1 cellular context compared by ENCODE assay signal in the genomic region with DNA sequence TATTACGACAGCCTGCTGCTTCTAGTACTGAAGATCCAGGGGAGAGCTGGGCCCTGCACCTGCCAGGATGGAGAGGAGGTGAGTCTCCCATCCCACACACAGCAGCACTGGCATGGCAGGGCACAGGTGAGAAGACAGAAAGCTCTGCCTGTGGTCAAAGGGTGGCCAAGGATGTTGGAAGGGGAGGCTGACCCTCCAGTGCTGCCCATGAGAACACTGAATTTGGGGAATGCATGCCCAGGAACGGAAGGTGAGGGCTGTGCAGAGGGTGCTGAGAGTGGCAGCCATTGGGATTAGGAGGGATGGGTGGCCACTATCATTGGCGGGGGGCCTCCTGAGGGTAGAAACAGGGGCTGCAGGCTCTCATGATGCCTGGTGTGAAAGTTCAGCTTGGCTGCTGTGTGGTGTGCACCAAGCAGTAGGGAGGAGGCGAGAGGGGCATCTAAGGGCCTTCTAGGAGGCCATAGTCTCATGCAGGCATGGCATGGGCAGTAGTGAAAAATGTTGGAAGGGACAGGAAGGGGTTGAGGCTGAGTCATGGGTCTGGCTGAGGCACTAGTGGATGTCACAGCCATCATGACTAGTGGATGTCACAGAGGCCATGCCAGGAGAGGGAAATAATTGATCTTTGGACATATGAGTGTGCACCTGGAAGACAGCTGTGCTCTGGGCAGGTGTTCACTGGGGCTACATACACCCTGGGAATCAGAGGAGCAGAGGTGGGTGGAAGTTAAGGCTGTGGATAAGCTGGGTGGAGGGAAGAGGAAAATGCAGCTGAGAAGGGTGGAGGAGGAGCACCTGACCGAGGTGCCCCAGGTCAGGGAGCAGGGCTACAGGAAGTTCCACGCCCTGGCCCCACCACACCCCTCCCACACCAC.
A peak's percentile ranks its signal among the peaks of the same experiment; 100 is the strongest.
TF ChIP-seq lines count a peak whose summit lies in the region.

No MANE protein-coding gene starts in this region.

TF ChIP-seq in K562, 482 proteins besides CTCF, POLR2A, EP300 and RAD21 (continued from another document):
- TF ChIP-seq, protein P1, sequence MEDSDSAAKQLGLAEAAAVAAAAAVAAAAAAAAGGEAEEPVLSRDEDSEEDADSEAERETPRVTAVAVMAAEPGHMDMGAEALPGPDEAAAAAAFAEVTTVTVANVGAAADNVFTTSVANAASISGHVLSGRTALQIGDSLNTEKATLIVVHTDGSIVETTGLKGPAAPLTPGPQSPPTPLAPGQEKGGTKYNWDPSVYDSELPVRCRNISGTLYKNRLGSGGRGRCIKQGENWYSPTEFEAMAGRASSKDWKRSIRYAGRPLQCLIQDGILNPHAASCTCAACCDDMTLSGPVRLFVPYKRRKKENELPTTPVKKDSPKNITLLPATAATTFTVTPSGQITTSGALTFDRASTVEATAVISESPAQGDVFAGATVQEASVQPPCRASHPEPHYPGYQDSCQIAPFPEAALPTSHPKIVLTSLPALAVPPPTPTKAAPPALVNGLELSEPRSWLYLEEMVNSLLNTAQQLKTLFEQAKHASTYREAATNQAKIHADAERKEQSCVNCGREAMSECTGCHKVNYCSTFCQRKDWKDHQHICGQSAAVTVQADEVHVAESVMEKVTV (CRISPR knock-in tag; IDR thresholded peaks at IDR 0.05) = no peak
- TF ChIP-seq XRCC5 (IDR thresholded peaks at IDR 0.05; ENCODE audit: low read depth, low read length) (0 out of 2 replicates have a peak, but pooled peaks have one; percentile 17), EP400 (IDR thresholded peaks at IDR 0.05) (no peak), PHB (CRISPR knock-in tag; IDR thresholded peaks at IDR 0.05) (no peak), RHOXF2B (CRISPR knock-in tag; conservative IDR thresholded peaks at IDR 0.05) (0 out of 2 replicates have a peak, but pooled peaks have one; percentile 36), FOXP1 (CRISPR knock-in tag; IDR thresholded peaks at IDR 0.05) (0 out of 2 replicates have a peak, but pooled peaks have one; percentile 27), HDAC6 (IDR thresholded peaks at IDR 0.05; ENCODE audit: low read depth, low read length) (0 out of 2 replicates have a peak, but pooled peaks have one; percentile 45), ZNF717 (CRISPR knock-in tag; IDR thresholded peaks at IDR 0.05) (no peak), ZNF134 (CRISPR knock-in tag; conservative IDR thresholded peaks at IDR 0.05) (0 out of 2 replicates have a peak, but pooled peaks have one; percentile 28), FOXA3 (CRISPR knock-in tag; conservative IDR thresholded peaks at IDR 0.05 in 1 of 2, IDR thresholded peaks at IDR 0.05 in 1 of 2) (peak in 1 of 2 experiments; percentile 10; a peak in 1 of 4 replicates), ELF4 (CRISPR knock-in tag; IDR thresholded peaks at IDR 0.05) (peak; percentile 51; the same call in 1 of the 2 replicates), PHF20 (IDR thresholded peaks at IDR 0.05; ENCODE audit: partially characterized antibody) (no peak), HEY1 (CRISPR knock-in tag; IDR thresholded peaks at IDR 0.05; ENCODE audit: borderline replicate concordance) (no peak), SRSF1 (IDR thresholded peaks at IDR 0.05; ENCODE audit: low read depth, low read length) (no peak)
- TF ChIP-seq, protein P2, sequence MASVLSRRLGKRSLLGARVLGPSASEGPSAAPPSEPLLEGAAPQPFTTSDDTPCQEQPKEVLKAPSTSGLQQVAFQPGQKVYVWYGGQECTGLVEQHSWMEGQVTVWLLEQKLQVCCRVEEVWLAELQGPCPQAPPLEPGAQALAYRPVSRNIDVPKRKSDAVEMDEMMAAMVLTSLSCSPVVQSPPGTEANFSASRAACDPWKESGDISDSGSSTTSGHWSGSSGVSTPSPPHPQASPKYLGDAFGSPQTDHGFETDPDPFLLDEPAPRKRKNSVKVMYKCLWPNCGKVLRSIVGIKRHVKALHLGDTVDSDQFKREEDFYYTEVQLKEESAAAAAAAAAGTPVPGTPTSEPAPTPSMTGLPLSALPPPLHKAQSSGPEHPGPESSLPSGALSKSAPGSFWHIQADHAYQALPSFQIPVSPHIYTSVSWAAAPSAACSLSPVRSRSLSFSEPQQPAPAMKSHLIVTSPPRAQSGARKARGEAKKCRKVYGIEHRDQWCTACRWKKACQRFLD (CRISPR knock-in tag; IDR thresholded peaks at IDR 0.05) = 0 out of 2 replicates have a peak, but pooled peaks have one; percentile 26
- TF ChIP-seq, protein P3, sequence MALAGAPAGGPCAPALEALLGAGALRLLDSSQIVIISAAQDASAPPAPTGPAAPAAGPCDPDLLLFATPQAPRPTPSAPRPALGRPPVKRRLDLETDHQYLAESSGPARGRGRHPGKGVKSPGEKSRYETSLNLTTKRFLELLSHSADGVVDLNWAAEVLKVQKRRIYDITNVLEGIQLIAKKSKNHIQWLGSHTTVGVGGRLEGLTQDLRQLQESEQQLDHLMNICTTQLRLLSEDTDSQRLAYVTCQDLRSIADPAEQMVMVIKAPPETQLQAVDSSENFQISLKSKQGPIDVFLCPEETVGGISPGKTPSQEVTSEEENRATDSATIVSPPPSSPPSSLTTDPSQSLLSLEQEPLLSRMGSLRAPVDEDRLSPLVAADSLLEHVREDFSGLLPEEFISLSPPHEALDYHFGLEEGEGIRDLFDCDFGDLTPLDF (CRISPR knock-in tag; IDR thresholded peaks at IDR 0.05) = peak; percentile 23; the same call in 1 of the 2 replicates
- TF ChIP-seq, protein P4, sequence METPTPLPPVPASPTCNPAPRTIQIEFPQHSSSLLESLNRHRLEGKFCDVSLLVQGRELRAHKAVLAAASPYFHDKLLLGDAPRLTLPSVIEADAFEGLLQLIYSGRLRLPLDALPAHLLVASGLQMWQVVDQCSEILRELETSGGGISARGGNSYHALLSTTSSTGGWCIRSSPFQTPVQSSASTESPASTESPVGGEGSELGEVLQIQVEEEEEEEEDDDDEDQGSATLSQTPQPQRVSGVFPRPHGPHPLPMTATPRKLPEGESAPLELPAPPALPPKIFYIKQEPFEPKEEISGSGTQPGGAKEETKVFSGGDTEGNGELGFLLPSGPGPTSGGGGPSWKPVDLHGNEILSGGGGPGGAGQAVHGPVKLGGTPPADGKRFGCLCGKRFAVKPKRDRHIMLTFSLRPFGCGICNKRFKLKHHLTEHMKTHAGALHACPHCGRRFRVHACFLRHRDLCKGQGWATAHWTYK (CRISPR knock-in tag; IDR thresholded peaks at IDR 0.05) = no peak
- TF ChIP-seq, protein P5, sequence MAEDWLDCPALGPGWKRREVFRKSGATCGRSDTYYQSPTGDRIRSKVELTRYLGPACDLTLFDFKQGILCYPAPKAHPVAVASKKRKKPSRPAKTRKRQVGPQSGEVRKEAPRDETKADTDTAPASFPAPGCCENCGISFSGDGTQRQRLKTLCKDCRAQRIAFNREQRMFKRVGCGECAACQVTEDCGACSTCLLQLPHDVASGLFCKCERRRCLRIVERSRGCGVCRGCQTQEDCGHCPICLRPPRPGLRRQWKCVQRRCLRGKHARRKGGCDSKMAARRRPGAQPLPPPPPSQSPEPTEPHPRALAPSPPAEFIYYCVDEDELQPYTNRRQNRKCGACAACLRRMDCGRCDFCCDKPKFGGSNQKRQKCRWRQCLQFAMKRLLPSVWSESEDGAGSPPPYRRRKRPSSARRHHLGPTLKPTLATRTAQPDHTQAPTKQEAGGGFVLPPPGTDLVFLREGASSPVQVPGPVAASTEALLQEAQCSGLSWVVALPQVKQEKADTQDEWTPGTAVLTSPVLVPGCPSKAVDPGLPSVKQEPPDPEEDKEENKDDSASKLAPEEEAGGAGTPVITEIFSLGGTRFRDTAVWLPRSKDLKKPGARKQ (CRISPR knock-in tag; IDR thresholded peaks at IDR 0.05) = no peak
- TF ChIP-seq, protein P6, sequence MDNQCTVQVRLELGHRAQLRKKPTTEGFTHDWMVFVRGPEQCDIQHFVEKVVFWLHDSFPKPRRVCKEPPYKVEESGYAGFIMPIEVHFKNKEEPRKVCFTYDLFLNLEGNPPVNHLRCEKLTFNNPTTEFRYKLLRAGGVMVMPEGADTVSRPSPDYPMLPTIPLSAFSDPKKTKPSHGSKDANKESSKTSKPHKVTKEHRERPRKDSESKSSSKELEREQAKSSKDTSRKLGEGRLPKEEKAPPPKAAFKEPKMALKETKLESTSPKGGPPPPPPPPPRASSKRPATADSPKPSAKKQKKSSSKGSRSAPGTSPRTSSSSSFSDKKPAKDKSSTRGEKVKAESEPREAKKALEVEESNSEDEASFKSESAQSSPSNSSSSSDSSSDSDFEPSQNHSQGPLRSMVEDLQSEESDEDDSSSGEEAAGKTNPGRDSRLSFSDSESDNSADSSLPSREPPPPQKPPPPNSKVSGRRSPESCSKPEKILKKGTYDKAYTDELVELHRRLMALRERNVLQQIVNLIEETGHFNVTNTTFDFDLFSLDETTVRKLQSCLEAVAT (IDR thresholded peaks at IDR 0.05) = no peak
- TF ChIP-seq, protein P7, sequence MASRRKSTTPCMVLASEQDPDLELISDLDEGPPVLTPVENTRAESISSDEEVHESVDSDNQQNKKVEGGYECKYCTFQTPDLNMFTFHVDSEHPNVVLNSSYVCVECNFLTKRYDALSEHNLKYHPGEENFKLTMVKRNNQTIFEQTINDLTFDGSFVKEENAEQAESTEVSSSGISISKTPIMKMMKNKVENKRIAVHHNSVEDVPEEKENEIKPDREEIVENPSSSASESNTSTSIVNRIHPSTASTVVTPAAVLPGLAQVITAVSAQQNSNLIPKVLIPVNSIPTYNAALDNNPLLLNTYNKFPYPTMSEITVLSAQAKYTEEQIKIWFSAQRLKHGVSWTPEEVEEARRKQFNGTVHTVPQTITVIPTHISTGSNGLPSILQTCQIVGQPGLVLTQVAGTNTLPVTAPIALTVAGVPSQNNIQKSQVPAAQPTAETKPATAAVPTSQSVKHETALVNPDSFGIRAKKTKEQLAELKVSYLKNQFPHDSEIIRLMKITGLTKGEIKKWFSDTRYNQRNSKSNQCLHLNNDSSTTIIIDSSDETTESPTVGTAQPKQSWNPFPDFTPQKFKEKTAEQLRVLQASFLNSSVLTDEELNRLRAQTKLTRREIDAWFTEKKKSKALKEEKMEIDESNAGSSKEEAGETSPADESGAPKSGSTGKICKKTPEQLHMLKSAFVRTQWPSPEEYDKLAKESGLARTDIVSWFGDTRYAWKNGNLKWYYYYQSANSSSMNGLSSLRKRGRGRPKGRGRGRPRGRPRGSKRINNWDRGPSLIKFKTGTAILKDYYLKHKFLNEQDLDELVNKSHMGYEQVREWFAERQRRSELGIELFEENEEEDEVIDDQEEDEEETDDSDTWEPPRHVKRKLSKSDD (conservative IDR thresholded peaks at IDR 0.05; ENCODE audit: low read length) = no peak
- TF ChIP-seq, protein P8, sequence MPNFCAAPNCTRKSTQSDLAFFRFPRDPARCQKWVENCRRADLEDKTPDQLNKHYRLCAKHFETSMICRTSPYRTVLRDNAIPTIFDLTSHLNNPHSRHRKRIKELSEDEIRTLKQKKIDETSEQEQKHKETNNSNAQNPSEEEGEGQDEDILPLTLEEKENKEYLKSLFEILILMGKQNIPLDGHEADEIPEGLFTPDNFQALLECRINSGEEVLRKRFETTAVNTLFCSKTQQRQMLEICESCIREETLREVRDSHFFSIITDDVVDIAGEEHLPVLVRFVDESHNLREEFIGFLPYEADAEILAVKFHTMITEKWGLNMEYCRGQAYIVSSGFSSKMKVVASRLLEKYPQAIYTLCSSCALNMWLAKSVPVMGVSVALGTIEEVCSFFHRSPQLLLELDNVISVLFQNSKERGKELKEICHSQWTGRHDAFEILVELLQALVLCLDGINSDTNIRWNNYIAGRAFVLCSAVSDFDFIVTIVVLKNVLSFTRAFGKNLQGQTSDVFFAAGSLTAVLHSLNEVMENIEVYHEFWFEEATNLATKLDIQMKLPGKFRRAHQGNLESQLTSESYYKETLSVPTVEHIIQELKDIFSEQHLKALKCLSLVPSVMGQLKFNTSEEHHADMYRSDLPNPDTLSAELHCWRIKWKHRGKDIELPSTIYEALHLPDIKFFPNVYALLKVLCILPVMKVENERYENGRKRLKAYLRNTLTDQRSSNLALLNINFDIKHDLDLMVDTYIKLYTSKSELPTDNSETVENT (CRISPR knock-in tag; IDR thresholded peaks at IDR 0.05) = peak; percentile 17; the same call in 1 of the 2 replicates
- TF ChIP-seq, protein P9, sequence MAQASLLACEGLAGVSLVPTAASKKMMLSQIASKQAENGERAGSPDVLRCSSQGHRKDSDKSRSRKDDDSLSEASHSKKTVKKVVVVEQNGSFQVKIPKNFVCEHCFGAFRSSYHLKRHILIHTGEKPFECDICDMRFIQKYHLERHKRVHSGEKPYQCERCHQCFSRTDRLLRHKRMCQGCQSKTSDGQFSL (CRISPR knock-in tag; IDR thresholded peaks at IDR 0.05) = 0 out of 2 replicates have a peak, but pooled peaks have one; percentile 13
- TF ChIP-seq, protein P9 (tag; IDR thresholded peaks at IDR 0.05) = no peak
- TF ChIP-seq, protein P10, sequence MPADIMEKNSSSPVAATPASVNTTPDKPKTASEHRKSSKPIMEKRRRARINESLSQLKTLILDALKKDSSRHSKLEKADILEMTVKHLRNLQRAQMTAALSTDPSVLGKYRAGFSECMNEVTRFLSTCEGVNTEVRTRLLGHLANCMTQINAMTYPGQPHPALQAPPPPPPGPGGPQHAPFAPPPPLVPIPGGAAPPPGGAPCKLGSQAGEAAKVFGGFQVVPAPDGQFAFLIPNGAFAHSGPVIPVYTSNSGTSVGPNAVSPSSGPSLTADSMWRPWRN (IDR thresholded peaks at IDR 0.05; ENCODE audit: low read depth) = no peak
TF ChIP-seq in K562: peak in this region for 26.
